ENCODE assay signal across 38 cellular contexts in the genomic region with DNA sequence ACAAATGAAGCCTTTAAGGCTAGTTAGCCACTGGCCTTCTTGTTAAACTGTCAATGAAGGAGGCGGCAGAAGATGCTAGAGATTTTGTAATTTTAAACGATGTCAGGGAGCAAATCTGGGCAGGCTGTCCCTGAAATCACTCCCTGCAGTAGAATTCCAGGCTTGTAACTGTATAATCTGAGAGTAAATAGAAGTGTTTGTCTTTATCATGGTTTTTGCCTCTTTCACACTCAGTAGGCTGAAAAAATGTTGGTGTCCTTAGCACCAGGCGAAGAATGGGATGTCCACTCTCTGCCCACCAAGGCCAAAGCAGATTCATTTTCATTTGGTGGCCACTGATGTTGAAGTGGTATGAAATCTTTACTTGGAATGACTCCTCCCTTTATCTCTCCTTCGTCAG.
"Had no signal": no experiment of that assay in that cellular context is flagged by ENCODE, and none has a peak within 500 bp of the region (broad histone marks: within the 10 kb centered on the region; RNA-seq: fewer than 3 reads in every experiment).

No MANE protein-coding gene starts in this region.

- H3K36me3 ChIP-seq: adrenal gland, ascending aorta, brain microvascular endothelial cell, breast epithelium, cardiac muscle cell had no signal

- H3K27ac Mint-ChIP-seq: activated naive CD4-positive, alpha-beta T cell treated with anti-CD3 and anti-CD28 coated beads for 36 hours; activated naive CD4-positive, alpha-beta T cell treated with anti-CD3 and anti-CD28 coated beads, Interleukin-2, amount 10 ng/mL, durations not matched to agents 7 days and 5 days; activated naive CD4-positive, alpha-beta T cell treated with anti-CD3 and anti-CD28 coated beads, Interleukin-2, amount 50 U/mL, for 24 hours; activated naive CD4-positive, alpha-beta T cell treated with anti-CD3 and anti-CD28 coated beads, Interleukin-2, amount 50 U/mL, for 72 hours; activated naive CD8-positive, alpha-beta T cell; activated naive CD8-positive, alpha-beta T cell treated with anti-CD3 and anti-CD28 coated beads for 36 hours; activated naive CD8-positive, alpha-beta T cell treated with anti-CD3 and anti-CD28 coated beads, Interleukin-2, amount 10 ng/mL, durations not matched to agents 7 days and 5 days; activated naive CD8-positive, alpha-beta T cell treated with anti-CD3 and anti-CD28 coated beads, Interleukin-2, amount 50 U/mL, for 24 hours; activated T-cell treated with anti-CD3 and anti-CD28 coated beads, Interleukin-2, amount 50 U/mL, for 72 hours; activated T-helper 1 cell treated with anti-CD3 and anti-CD28 coated beads, Interleukin-12 subunit alpha, Interleukin-12 subunit beta, Interleukin-2, Interleukin-4 antibody, amounts not matched to agents 30 ng/mL and 10 ng/mL and 1 ng/mL, durations not matched to agents 14 hours and 24 hours and 36 hours; activated T-helper 17 cell treated with anti-CD3 and anti-CD28 coated beads, Interleukin-2, amount 50 U/mL, for 72 hours; activated T-helper 2 cell treated with anti-CD3 and anti-CD28 coated beads, Interferon-gamma antibody, Interleukin-2, Interleukin-4, amounts not matched to agents 10 μg/mL and 5 μg/mL and 100 μg/mL, durations not matched to agents 14 hours and 24 hours and 36 hours; brain had no signal

- H3K9me3 ChIP-seq: adrenal gland, ascending aorta, body of pancreas, breast epithelium had no signal

- H3K4me3 Mint-ChIP-seq: activated naive CD4-positive, alpha-beta T cell treated with anti-CD3 and anti-CD28 coated beads for 36 hours; activated naive CD4-positive, alpha-beta T cell treated with anti-CD3 and anti-CD28 coated beads, Interleukin-2, amount 10 ng/mL, durations not matched to agents 7 days and 5 days; activated naive CD4-positive, alpha-beta T cell treated with anti-CD3 and anti-CD28 coated beads, Interleukin-2, amount 50 U/mL, for 24 hours; activated naive CD8-positive, alpha-beta T cell; activated naive CD8-positive, alpha-beta T cell treated with anti-CD3 and anti-CD28 coated beads for 36 hours; activated naive CD8-positive, alpha-beta T cell treated with anti-CD3 and anti-CD28 coated beads, Interleukin-2, amount 10 ng/mL, durations not matched to agents 7 days and 5 days; activated naive CD8-positive, alpha-beta T cell treated with anti-CD3 and anti-CD28 coated beads, Interleukin-2, amount 50 U/mL, for 24 hours; activated T-cell treated with anti-CD3 and anti-CD28 coated beads, Interleukin-2, amount 50 U/mL, for 4 hours; activated T-cell treated with anti-CD3 and anti-CD28 coated beads, Interleukin-2, amount 50 U/mL, for 72 hours; activated T-helper 1 cell treated with anti-CD3 and anti-CD28 coated beads, Interleukin-12 subunit alpha, Interleukin-12 subunit beta, Interleukin-2, Interleukin-4 antibody, amounts not matched to agents 30 ng/mL and 10 ng/mL and 1 ng/mL, durations not matched to agents 14 hours and 24 hours and 36 hours; activated T-helper 17 cell treated with anti-CD3 and anti-CD28 coated beads, Interleukin-2, amount 50 U/mL, for 72 hours; brain; central memory CD8-positive, alpha-beta T cell had no signal

- H3K4me3 ChIP-seq: adrenal gland, ascending aorta, body of pancreas, breast epithelium, cardiac muscle cell had no signal

- H3K9me3 Mint-ChIP-seq: activated naive CD4-positive, alpha-beta T cell treated with anti-CD3 and anti-CD28 coated beads for 36 hours; activated naive CD4-positive, alpha-beta T cell treated with anti-CD3 and anti-CD28 coated beads, Interleukin-2, amount 10 ng/mL, durations not matched to agents 7 days and 5 days; activated naive CD4-positive, alpha-beta T cell treated with anti-CD3 and anti-CD28 coated beads, Interleukin-2, amount 50 U/mL, for 24 hours; activated naive CD4-positive, alpha-beta T cell treated with anti-CD3 and anti-CD28 coated beads, Interleukin-2, amount 50 U/mL, for 72 hours; activated naive CD8-positive, alpha-beta T cell treated with anti-CD3 and anti-CD28 coated beads for 36 hours; activated naive CD8-positive, alpha-beta T cell treated with anti-CD3 and anti-CD28 coated beads, Interleukin-2, amount 10 ng/mL, durations not matched to agents 7 days and 5 days; activated naive CD8-positive, alpha-beta T cell treated with anti-CD3 and anti-CD28 coated beads, Interleukin-2, amount 50 U/mL, for 24 hours; activated T-cell treated with anti-CD3 and anti-CD28 coated beads, Interleukin-2, amount 50 U/mL, for 4 hours; activated T-cell treated with anti-CD3 and anti-CD28 coated beads, Interleukin-2, amount 50 U/mL, for 72 hours; activated T-helper 1 cell treated with anti-CD3 and anti-CD28 coated beads, Interleukin-12 subunit alpha, Interleukin-12 subunit beta, Interleukin-2, Interleukin-4 antibody, amounts not matched to agents 30 ng/mL and 10 ng/mL and 1 ng/mL, durations not matched to agents 14 hours and 24 hours and 36 hours; activated T-helper 17 cell treated with anti-CD3 and anti-CD28 coated beads, Interleukin-2, amount 50 U/mL, for 72 hours; activated T-helper 2 cell treated with anti-CD3 and anti-CD28 coated beads, Interferon-gamma antibody, Interleukin-2, Interleukin-4, amounts not matched to agents 10 μg/mL and 5 μg/mL and 100 μg/mL, durations not matched to agents 14 hours and 24 hours and 36 hours; brain; central memory CD8-positive, alpha-beta T cell had no signal

- H3K4me1 Mint-ChIP-seq: activated naive CD4-positive, alpha-beta T cell treated with anti-CD3 and anti-CD28 coated beads, Interleukin-2, amount 10 ng/mL, durations not matched to agents 7 days and 5 days; activated naive CD4-positive, alpha-beta T cell treated with anti-CD3 and anti-CD28 coated beads, Interleukin-2, amount 50 U/mL, for 24 hours; activated naive CD8-positive, alpha-beta T cell treated with anti-CD3 and anti-CD28 coated beads for 36 hours; activated naive CD8-positive, alpha-beta T cell treated with anti-CD3 and anti-CD28 coated beads, Interleukin-2, amount 10 ng/mL, durations not matched to agents 7 days and 5 days; activated naive CD8-positive, alpha-beta T cell treated with anti-CD3 and anti-CD28 coated beads, Interleukin-2, amount 50 U/mL, for 24 hours; activated T-helper 17 cell treated with anti-CD3 and anti-CD28 coated beads, Interleukin-2, amount 50 U/mL, for 72 hours; central memory CD8-positive, alpha-beta T cell had no signal

- H3K4me1 ChIP-seq: adrenal gland, ascending aorta, body of pancreas, breast epithelium had no signal

- H3K27ac ChIP-seq: adrenal gland, ascending aorta, body of pancreas, brain microvascular endothelial cell, breast epithelium, cardiac muscle cell had no signal

- H3K36me3 Mint-ChIP-seq: activated naive CD4-positive, alpha-beta T cell treated with anti-CD3 and anti-CD28 coated beads, Interleukin-2, amount 10 ng/mL, durations not matched to agents 7 days and 5 days; activated naive CD4-positive, alpha-beta T cell treated with anti-CD3 and anti-CD28 coated beads, Interleukin-2, amount 50 U/mL, for 24 hours; activated naive CD4-positive, alpha-beta T cell treated with anti-CD3 and anti-CD28 coated beads, Interleukin-2, amount 50 U/mL, for 72 hours; activated naive CD8-positive, alpha-beta T cell; activated naive CD8-positive, alpha-beta T cell treated with anti-CD3 and anti-CD28 coated beads for 36 hours; activated naive CD8-positive, alpha-beta T cell treated with anti-CD3 and anti-CD28 coated beads, Interleukin-2, amount 10 ng/mL, durations not matched to agents 7 days and 5 days; brain had no signal

- DNase-seq: activated effector memory CD4-positive, alpha-beta T cell treated with anti-CD3 and anti-CD28 coated beads, Interleukin-2, amount 50 U/mL, for 16 hours; activated effector memory CD4-positive, alpha-beta T cell treated with Interleukin-2 at 50 U/mL for 16 hours; activated gamma-delta T cell; activated gamma-delta T cell treated with Interleukin-2 at 50 U/mL for 16 hours; activated naive CD4-positive, alpha-beta T cell; activated naive CD4-positive, alpha-beta T cell treated with anti-CD3 and anti-CD28 coated beads for 36 hours; activated naive CD4-positive, alpha-beta T cell treated with anti-CD3 and anti-CD28 coated beads, Interleukin-2, amount 10 ng/mL, durations not matched to agents 7 days and 5 days; activated naive CD4-positive, alpha-beta T cell treated with anti-CD3 and anti-CD28 coated beads, Interleukin-2, amount 50 U/mL, for 16 hours; activated naive CD4-positive, alpha-beta T cell treated with Interleukin-2 at 50 U/mL for 16 hours; activated naive CD8-positive, alpha-beta T cell treated with anti-CD3 and anti-CD28 coated beads for 36 hours; activated naive CD8-positive, alpha-beta T cell treated with anti-CD3 and anti-CD28 coated beads, Interleukin-2, amount 10 ng/mL, durations not matched to agents 7 days and 5 days; activated naive CD8-positive, alpha-beta T cell treated with anti-CD3 and anti-CD28 coated beads, Interleukin-2, amount 50 U/mL, for 24 hours; activated T-cell treated with anti-CD3 and anti-CD28 coated beads, Interleukin-2, amount 50 U/mL, for 4 hours; activated T-cell treated with anti-CD3 and anti-CD28 coated beads, Interleukin-2, amount 50 U/mL, for 48 hours; activated T-cell treated with anti-CD3 and anti-CD28 coated beads, Interleukin-2, amount 50 U/mL, for 72 hours; adrenal gland; amniotic stem cell; anterior cingulate cortex; aorta; body of pancreas; brain microvascular endothelial cell; caudate nucleus; central memory CD4-positive, alpha-beta T cell; cerebellar nuclear complex had no signal

- ATAC-seq: activated naive CD4-positive, alpha-beta T cell treated with anti-CD3 and anti-CD28 coated beads, Interleukin-2, amount 50 U/mL, for 72 hours; activated naive CD8-positive, alpha-beta T cell treated with anti-CD3 and anti-CD28 coated beads, Interleukin-2, amount 50 U/mL, for 24 hours; activated T-cell treated with anti-CD3 and anti-CD28 coated beads, Interleukin-2, amount 50 U/mL, for 4 hours; activated T-cell treated with anti-CD3 and anti-CD28 coated beads, Interleukin-2, amount 50 U/mL, for 72 hours; activated T-helper 17 cell treated with anti-CD3 and anti-CD28 coated beads, Interleukin-2, amount 50 U/mL, for 72 hours; body of pancreas had no signal

- H3K27me3 Mint-ChIP-seq: activated naive CD4-positive, alpha-beta T cell treated with anti-CD3 and anti-CD28 coated beads, Interleukin-2, amount 10 ng/mL, durations not matched to agents 7 days and 5 days; activated naive CD8-positive, alpha-beta T cell treated with anti-CD3 and anti-CD28 coated beads, Interleukin-2, amount 10 ng/mL, durations not matched to agents 7 days and 5 days; activated naive CD8-positive, alpha-beta T cell treated with anti-CD3 and anti-CD28 coated beads, Interleukin-2, amount 50 U/mL, for 24 hours; brain had no signal

- FAIRE-seq: astrocyte, bronchial epithelial cell, colon had no signal

- H3K27me3 ChIP-seq: adrenal gland, ascending aorta, body of pancreas, brain microvascular endothelial cell, breast epithelium, cardiac muscle cell had no signal
